26 cellular contexts compared by ENCODE assay signal in the genomic region with DNA sequence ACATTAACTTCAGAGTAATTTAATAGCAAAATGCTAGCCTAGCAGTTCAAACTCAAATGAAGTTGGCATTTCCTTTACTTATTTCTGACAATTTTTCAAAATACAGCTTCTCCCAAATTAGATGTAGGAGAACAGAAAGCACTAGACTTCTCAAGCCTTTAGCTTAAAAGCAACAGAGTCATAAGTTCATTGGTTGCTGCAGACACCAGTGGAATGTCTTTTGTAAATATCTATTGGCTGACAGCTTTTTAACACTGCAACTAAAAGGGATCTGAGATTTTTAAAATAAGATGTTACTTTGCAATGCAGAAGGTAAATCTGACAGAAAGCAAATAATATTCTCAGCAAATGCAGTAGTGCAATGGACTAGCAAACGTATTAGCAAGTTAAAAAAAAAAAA.
"Had no signal": no experiment of that assay in that cellular context is flagged by ENCODE, and none has a peak within 500 bp of the region (broad histone marks: within the 10 kb centered on the region; RNA-seq: fewer than 3 reads in every experiment).

No MANE protein-coding gene starts in this region.

- H3K9ac ChIP-seq: neural progenitor cell, parathyroid adenoma had no signal

- H3K4me2 ChIP-seq: neural progenitor cell had no signal

- H3K9me3 ChIP-seq: ovary, psoas muscle, right lobe of liver, sigmoid colon, suprapubic skin, testis, tibial artery, upper lobe of left lung, vagina had no signal

- H3K27me3 ChIP-seq: neural progenitor cell, ovary, right lobe of liver, sigmoid colon, suprapubic skin, testis, tibial artery, upper lobe of left lung, vagina had no signal

- H3K4me3 ChIP-seq: neural progenitor cell, ovary, psoas muscle, right lobe of liver, sigmoid colon, suprapubic skin, testis, tibial artery, upper lobe of left lung, vagina had no signal

- DNase-seq: natural killer cell; occipital lobe; ovary; posterior cingulate gyrus; psoas muscle; right cardiac atrium; right lobe of liver; sigmoid colon; small intestine; stimulated activated CD4-positive, alpha-beta T cell treated with anti-CD3 and anti-CD28 coated beads, Interleukin-15, amount 100 ng/mL, for 24 hours; stimulated activated CD4-positive, alpha-beta T cell treated with anti-CD3 and anti-CD28 coated beads, Interleukin-4, amount 100 ng/mL, for 1 hour; stimulated activated CD4-positive, alpha-beta T cell treated with anti-CD3 and anti-CD28 coated beads, Interleukin-4, amount 100 ng/mL, for 4 hours; stimulated activated CD8-positive, alpha-beta memory T cell treated with anti-CD3 and anti-CD28 coated beads, Interleukin-4, amount 100 ng/mL, for 48 hours; stimulated activated naive CD4-positive, alpha-beta T cell; stimulated activated naive CD8-positive, alpha-beta T cell treated with anti-CD3 and anti-CD28 coated beads, Interleukin-15, amount 100 ng/mL, for 72 hours; stimulated activated naive CD8-positive, alpha-beta T cell treated with anti-CD3 and anti-CD28 coated beads, Interleukin-15, Interleukin-2, amounts not matched to agents 100 U/mL and 50 U/mL, for 24 hours; substantia nigra; testis; tibial artery; trophoblast cell; upper lobe of left lung had no signal

- H3K4me1 ChIP-seq: parathyroid adenoma, testis had no signal

- ATAC-seq: natural killer cell; psoas muscle; right cardiac atrium; stimulated activated memory B cell treated with anti-CD40 and anti-IgM and Interleukin-4, amounts not matched to agents 10 μg/mL and 1 μg/mL and 100 μg/mL, for 72 hours; stimulated activated naive CD8-positive, alpha-beta T cell treated with anti-CD3 and anti-CD28 coated beads, Interleukin-15, amount 100 ng/mL, for 72 hours; stimulated activated naive CD8-positive, alpha-beta T cell treated with anti-CD3 and anti-CD28 coated beads, Interleukin-15, Interleukin-2, amounts not matched to agents 100 U/mL and 50 U/mL, for 24 hours had no signal

- H3K36me3 ChIP-seq: neural progenitor cell, ovary, right lobe of liver, sigmoid colon, suprapubic skin, tibial artery, upper lobe of left lung, vagina had no signal

- H3K27ac ChIP-seq: neural progenitor cell, ovary, parathyroid adenoma, psoas muscle, right lobe of liver, sigmoid colon, suprapubic skin, testis, tibial artery, upper lobe of left lung, vagina had no signal

- H2AFZ ChIP-seq: neural progenitor cell, parathyroid adenoma had no signal

- H3K79me2 ChIP-seq: parathyroid adenoma had no signal
